Comparison of ENCODE assay signal across 17 cellular contexts in the genomic region with DNA sequence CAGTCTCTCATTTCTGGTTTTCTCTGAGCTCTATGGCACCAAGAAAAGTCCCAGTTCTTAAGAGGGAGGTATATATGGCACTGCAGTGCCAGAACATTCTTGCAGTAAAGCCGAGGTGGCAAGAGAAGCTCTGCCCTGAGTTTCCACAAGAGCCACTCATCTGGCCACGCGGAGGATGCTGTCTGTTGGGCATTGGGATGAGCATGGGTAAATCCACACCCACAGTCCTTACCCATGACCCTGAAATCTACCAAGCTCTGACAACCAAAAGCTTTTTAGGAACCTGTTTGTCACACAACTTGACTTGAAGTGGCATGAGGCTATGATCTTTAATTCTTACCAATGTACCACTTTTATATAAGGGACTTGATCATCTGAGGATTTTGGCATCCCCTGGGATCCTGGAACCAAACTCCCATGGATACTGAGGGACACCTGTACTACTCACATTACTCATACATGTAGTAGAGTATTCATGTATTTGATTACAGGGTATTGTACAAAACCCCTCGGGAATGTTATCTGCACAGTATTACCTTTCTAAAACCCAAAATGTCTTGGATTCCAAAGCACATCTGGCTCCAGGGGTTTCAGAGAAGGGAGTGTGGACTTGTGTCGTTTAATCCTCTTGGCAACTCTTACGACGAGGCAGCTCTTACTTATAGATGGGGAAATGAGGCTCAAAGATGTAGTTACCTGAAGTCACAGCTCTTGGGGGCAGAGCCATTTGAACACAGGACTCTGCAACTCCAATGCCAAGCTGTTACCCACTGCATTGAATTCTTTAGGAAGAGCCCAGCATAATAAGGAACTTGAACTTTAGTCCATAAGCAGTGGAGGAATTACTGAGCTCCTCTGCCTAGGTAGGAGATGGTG. TPM values are rescaled to one million over a fixed set of nuclear protein-coding genes. Genes with fewer than 3 reads are reported as not detected.
DNase-seq lines count a peak whose midpoint lies in the region; ATAC-seq, FAIRE-seq and TF ChIP-seq lines count a peak whose summit lies in the region.
"Had no signal": no experiment of that assay in that cellular context is flagged by ENCODE, and none has a peak within 500 bp of the region (broad histone marks: within the 10 kb centered on the region; RNA-seq: fewer than 3 reads in every experiment).

No MANE protein-coding gene starts in this region.

- 96% methylated on average over 7 of the region's 7 CpGs for WGBS in HepG2 (ENCODE audit: low lambda C conversion rate)
- whole genome bisulfite sequencing in right lobe of liver (ENCODE audit: insufficient coverage, low coverage, low lambda C conversion rate, missing lambda C conversion rate) = 87% methylated on average over 7 of the region's 7 CpGs

- H3K4me1 ChIP-seq in HepG2 (ENCODE audit: insufficient read depth, low read length) (peaks cover 12% of the 10 kb centered on the region), right lobe of liver (peaks cover 0 to 3% (median 0%) of the 10 kb centered on the region in 4 donors)
- H3K4me1 ChIP-seq: colonic mucosa had no signal

- H2AFZ ChIP-seq in HepG2 (ENCODE audit: low read length) = no peak overlapping the region

- DNase-seq in HepG2 (ENCODE audit: low spot score) = no peak
- DNase-seq in right lobe of liver = no peak
- DNase-seq in KBM-7 = peak; percentile 36
- DNase-seq in activated naive CD8-positive, alpha-beta T cell treated with anti-CD3 and anti-CD28 coated beads for 36 hours = no peak
- DNase-seq in stimulated activated effector memory CD8-positive, alpha-beta T cell treated with anti-CD3 and anti-CD28 coated beads, Interleukin-12 subunit alpha, Interleukin-12 subunit beta, amount 100 ng/mL, for 72 hours (ENCODE audit: low spot score in 2 of 2) = no peak
- no peak for DNase-seq in effector CD4-positive, alpha-beta T cell
- DNase-seq: activated B cell treated with CpG ODN at 0.5 μM for 24 hours, aorta, colonic mucosa, DMS79, esophagus squamous epithelium, hypothalamus, left lung, tibial artery had no signal

- no peak for FAIRE-seq in HepG2 (lab: Jason Lieb, UNC)

- TF ChIP-seq CTCF in HepG2 (CRISPR knock-in tag; IDR thresholded peaks at IDR 0.05) = no peak
- TF ChIP-seq CTCF in right lobe of liver (IDR thresholded peaks at IDR 0.05) = no peak

- peaks cover 25% of the 10 kb centered on the region for H3K4me1 Mint-ChIP-seq in activated naive CD8-positive, alpha-beta T cell treated with anti-CD3 and anti-CD28 coated beads for 36 hours
- peaks cover 27% of the 10 kb centered on the region for H3K4me1 Mint-ChIP-seq in stimulated activated effector memory CD8-positive, alpha-beta T cell treated with anti-CD3 and anti-CD28 coated beads, Interleukin-12 subunit alpha, Interleukin-12 subunit beta, amount 100 ng/mL, for 72 hours

- no peaks in the 10 kb centered on the region for H3K9me3 Mint-ChIP-seq in activated naive CD8-positive, alpha-beta T cell treated with anti-CD3 and anti-CD28 coated beads for 36 hours
- no peaks in the 10 kb centered on the region for H3K9me3 Mint-ChIP-seq in stimulated activated effector memory CD8-positive, alpha-beta T cell treated with anti-CD3 and anti-CD28 coated beads, Interleukin-12 subunit alpha, Interleukin-12 subunit beta, amount 100 ng/mL, for 72 hours
- H3K9me3 Mint-ChIP-seq: activated B cell treated with CpG ODN at 0.5 μM for 24 hours had no signal

- TF ChIP-seq EP300 in HepG2 (IDR thresholded peaks at IDR 0.05; ENCODE audit: low read depth in 2 of 2, low read length in 2 of 2) = no peak
- TF ChIP-seq EP300 in HepG2 (CRISPR knock-in tag; IDR thresholded peaks at IDR 0.05; ENCODE audit: borderline replicate concordance) = no peak

- H3K27me3 ChIP-seq in HepG2 (ENCODE audit: control insufficient read depth in 1 of 2, insufficient read depth in 2 of 2, low read length in 2 of 2) (no peaks in the 10 kb centered on the region), right lobe of liver (no peaks in the 10 kb centered on the region)
- H3K27me3 ChIP-seq: colonic mucosa, esophagus squamous epithelium, left lung, tibial artery had no signal

- H3K79me2 ChIP-seq in HepG2 (ENCODE audit: insufficient read depth, low read length) = peaks cover 3% of the 10 kb centered on the region

- ATAC-seq in HepG2 = no peak
- no peak for ATAC-seq in right lobe of liver
- no peak for ATAC-seq in stimulated activated effector memory CD8-positive, alpha-beta T cell treated with anti-CD3 and anti-CD28 coated beads, Interleukin-12 subunit alpha, Interleukin-12 subunit beta, amount 100 ng/mL, for 72 hours
- no peak for ATAC-seq in HG03175 (IDR thresholded peaks at IDR 0.05; ENCODE audit: unreplicated experiment)
- no peak for ATAC-seq in HG02610 (IDR thresholded peaks at IDR 0.05; ENCODE audit: unreplicated experiment)

- no TSS peak for BruUV-seq in HepG2 (replicated peaks; lab: Mats Ljungman, UMichigan)

- peaks cover 13% of the 10 kb centered on the region for H4K20me1 ChIP-seq in HepG2 (ENCODE audit: insufficient read depth, low read length)

- H3K4me2 ChIP-seq in HepG2 (ENCODE audit: low read depth, low read length) = no peak overlapping the region

- no peaks in the 10 kb centered on the region for H3K9me3 ChIP-seq in HepG2 (ENCODE audit: low read length)
- no peaks in the 10 kb centered on the region for H3K9me3 ChIP-seq in right lobe of liver
- H3K9me3 ChIP-seq: colonic mucosa, esophagus squamous epithelium, left lung, tibial artery had no signal

- CTCF ChIA-PET in HepG2 (lab: Yijun Ruan, JAX; ENCODE audit: low intra/inter-chr PET ratio, low total read pairs) = no interaction called here

- no peaks in the 10 kb centered on the region for H3K27me3 Mint-ChIP-seq in activated naive CD8-positive, alpha-beta T cell treated with anti-CD3 and anti-CD28 coated beads for 36 hours
- H3K27me3 Mint-ChIP-seq: activated B cell treated with CpG ODN at 0.5 μM for 24 hours, B cell had no signal

- H3K4me3 Mint-ChIP-seq in activated naive CD8-positive, alpha-beta T cell treated with anti-CD3 and anti-CD28 coated beads for 36 hours = peak overlapping the region; percentile 4
- H3K4me3 Mint-ChIP-seq in stimulated activated effector memory CD8-positive, alpha-beta T cell treated with anti-CD3 and anti-CD28 coated beads, Interleukin-12 subunit alpha, Interleukin-12 subunit beta, amount 100 ng/mL, for 72 hours = no peak overlapping the region
- H3K4me3 Mint-ChIP-seq: activated B cell treated with CpG ODN at 0.5 μM for 24 hours, B cell had no signal

- H3K36me3 ChIP-seq in HepG2 (replicated peaks in 1 of 2; ENCODE audit: control insufficient read depth in 1 of 2, insufficient read depth in 2 of 2, low read length in 2 of 2) (peaks cover 23 to 60% of the 10 kb centered on the region in 2 experiments), right lobe of liver (peaks cover 7 to 59% (median 25%) of the 10 kb centered on the region in 4 donors)

- peak overlapping the region; percentile 84 for H3K27ac Mint-ChIP-seq in activated naive CD8-positive, alpha-beta T cell treated with anti-CD3 and anti-CD28 coated beads for 36 hours
- peak overlapping the region; percentile 100 for H3K27ac Mint-ChIP-seq in stimulated activated effector memory CD8-positive, alpha-beta T cell treated with anti-CD3 and anti-CD28 coated beads, Interleukin-12 subunit alpha, Interleukin-12 subunit beta, amount 100 ng/mL, for 72 hours
- H3K27ac Mint-ChIP-seq: activated B cell treated with CpG ODN at 0.5 μM for 24 hours had no signal

- no peak overlapping the region for H3K4me3 ChIP-seq in HepG2 (replicated peaks in 1 of 3; ENCODE audit: insufficient read depth in 1 of 3, low read depth in 2 of 3, low read length in 3 of 3)
- no peak overlapping the region for H3K4me3 ChIP-seq in right lobe of liver
- H3K4me3 ChIP-seq: colonic mucosa, esophagus squamous epithelium, left lung, tibial artery had no signal

- TF ChIP-seq POLR2A in HepG2 (IDR thresholded peaks at IDR 0.05; ENCODE audit: insufficient read depth in 1 of 2, low read depth in 2 of 2, low read length in 2 of 2) (peak in 1 of 2 experiments; percentile 41; a peak in 1 of 4 replicates), right lobe of liver (IDR thresholded peaks at IDR 0.05) (no peak)

- H3K9ac ChIP-seq in HepG2 (ENCODE audit: insufficient read depth, low read depth, low read length) = no peak overlapping the region

- POLR2A ChIA-PET in HepG2 (lab: Yijun Ruan, JAX) = interaction anchor here (0.9 to 3.2 kb wide), 5 partner anchors 9 to 22 kb away, joined by 3 to 17 read pairs (median 6); a partner anchor contains a TSS

- intact Hi-C loops in HepG2 (cut with micrococcal nuclease; ENCODE audit: unreplicated experiment) = no loop called here
- intact Hi-C loops in right lobe of liver (cut with DNase I) = no loop called here

- no peak overlapping the region for H3K27ac ChIP-seq in HepG2 (ENCODE audit: extremely low read length, insufficient read depth, low read length)
- H3K27ac ChIP-seq in right lobe of liver = no peak overlapping the region
- H3K27ac ChIP-seq: colonic mucosa, esophagus squamous epithelium, left lung, tibial artery had no signal

- in situ Hi-C loops in HepG2 (cut with HindIII; ENCODE audit: extremely low pct_ligation_motif_present, low pct_unique_long_range_greater_than_20kb) = no loop called here
- in situ Hi-C loops in KBM-7 (cut with MboI; ENCODE audit: low pct_unique_long_range_greater_than_20kb, low sequenced_read_pairs) = no loop called here

- H3K36me3 Mint-ChIP-seq in activated naive CD8-positive, alpha-beta T cell treated with anti-CD3 and anti-CD28 coated beads for 36 hours = peaks cover 43% of the 10 kb centered on the region
- peaks cover 77% of the 10 kb centered on the region for H3K36me3 Mint-ChIP-seq in stimulated activated effector memory CD8-positive, alpha-beta T cell treated with anti-CD3 and anti-CD28 coated beads, Interleukin-12 subunit alpha, Interleukin-12 subunit beta, amount 100 ng/mL, for 72 hours

- no peak for TF ChIP-seq RAD21 in HepG2 (CRISPR knock-in tag; IDR thresholded peaks at IDR 0.05)

RNA-seq across cellular contexts. Expression of a gene that starts 8.8 kb away (rescaled TPM):
- total RNA-seq in HepG2 (2016; rRNA removed; fragmentation: Illumina TruSeq; extraction: Trizol) (1,781 and 2,179 TPM in 2 replicates), right lobe of liver (100 to 1,000 TPM; 322 to 555 (median 472) TPM)
- 3,269 and 3,354 TPM in 2 replicates for total RNA-seq in HepG2 (2016; cell fraction: cytosol; rRNA removed; fragmentation: Illumina TruSeq; extraction: Trizol; ENCODE audit: low read depth)
- total RNA-seq in HepG2 (2016; cell fraction: insoluble cytoplasmic fraction; rRNA removed; fragmentation: Illumina TruSeq; extraction: Trizol) = 1,702 and 2,262 TPM in 2 replicates
- total RNA-seq in HepG2 (2016; cell fraction: membrane; rRNA removed; fragmentation: Illumina TruSeq; extraction: Trizol) = 4,253 and 4,526 TPM in 2 replicates
- 560 and 609 TPM in 2 replicates for total RNA-seq in HepG2 (2016; cell fraction: nucleus; rRNA removed; fragmentation: Illumina TruSeq; extraction: Trizol)
- 2,268 and 2,401 TPM in 2 replicates for polyA plus RNA-seq in HepG2 (2011; rRNA removed)
- 1,778 and 1,795 TPM in 2 replicates for polyA plus RNA-seq in HepG2 (2011; cell fraction: cytosol; rRNA removed)
- 459 and 538 TPM in 2 replicates for polyA plus RNA-seq in HepG2 (2011; cell fraction: nucleus; rRNA removed)
- 2,727 and 3,505 TPM in 2 replicates for polyA plus RNA-seq in HepG2 (2012)
- polyA plus RNA-seq in HepG2 (2016; cell fraction: cytosol; fragmentation: Illumina TruSeq; extraction: Trizol; ENCODE audit: low read depth) = 4,453 and 4,819 TPM in 2 replicates
- 2,446 and 2,535 TPM in 2 replicates for polyA plus RNA-seq in HepG2 (2016; cell fraction: insoluble cytoplasmic fraction; fragmentation: Illumina TruSeq; extraction: Trizol; ENCODE audit: low read depth)
- polyA plus RNA-seq in HepG2 (2016; cell fraction: membrane; fragmentation: Illumina TruSeq; extraction: Trizol; ENCODE audit: low read depth) = 4,866 and 4,953 TPM in 2 replicates
- 1,119 and 1,145 TPM in 2 replicates for polyA plus RNA-seq in HepG2 (2016; cell fraction: nucleus; fragmentation: Illumina TruSeq; extraction: Trizol; ENCODE audit: insufficient read depth, low read depth)
- polyA minus RNA-seq in HepG2 (2011; rRNA and poly(A)+ RNA removed; ENCODE audit: low replicate concordance) = 371 and 1,174 TPM in 2 replicates
- polyA minus RNA-seq in HepG2 (2011; cell fraction: cytosol; rRNA and poly(A)+ RNA removed) = 694 and 812 TPM in 2 replicates
- 216 and 257 TPM in 2 replicates for polyA minus RNA-seq in HepG2 (2011; cell fraction: nucleus; rRNA and poly(A)+ RNA removed)
- 1,000 to 10,000 TPM; 2,700 to 2,702 TPM for total RNA-seq in activated naive CD8-positive, alpha-beta T cell treated with anti-CD3 and anti-CD28 coated beads for 36 hours

RNA-seq across cellular contexts. Expression of a gene that starts 36.1 kb away (rescaled TPM):
- total RNA-seq in HepG2 (2016; rRNA removed; fragmentation: Illumina TruSeq; extraction: Trizol) (not detected in 2 replicates), right lobe of liver (1 to 10 TPM in 2 of 6 experiments, under 1 TPM in 4; 0.61 to 4.4 (median 0.77) TPM)
- total RNA-seq in HepG2 (2016; cell fraction: cytosol; rRNA removed; fragmentation: Illumina TruSeq; extraction: Trizol; ENCODE audit: low read depth) = not detected in 2 replicates
- total RNA-seq in HepG2 (2016; cell fraction: insoluble cytoplasmic fraction; rRNA removed; fragmentation: Illumina TruSeq; extraction: Trizol) = not detected in 2 replicates
- not detected in 2 replicates for total RNA-seq in HepG2 (2016; cell fraction: membrane; rRNA removed; fragmentation: Illumina TruSeq; extraction: Trizol)
- total RNA-seq in HepG2 (2016; cell fraction: nucleus; rRNA removed; fragmentation: Illumina TruSeq; extraction: Trizol) = not detected in 2 replicates
- polyA plus RNA-seq in HepG2 (2011; rRNA removed) = 0.01 and 0.09 TPM in 2 replicates
- 0.03 TPM in 1 of 2 replicates, not detected in the other for polyA plus RNA-seq in HepG2 (2011; cell fraction: cytosol; rRNA removed)
- 0.05 and 0.12 TPM in 2 replicates for polyA plus RNA-seq in HepG2 (2011; cell fraction: nucleus; rRNA removed)
- 0.07 and 0.13 TPM in 2 replicates for polyA plus RNA-seq in HepG2 (2012)
- not detected in 2 replicates for polyA plus RNA-seq in HepG2 (2016; cell fraction: cytosol; fragmentation: Illumina TruSeq; extraction: Trizol; ENCODE audit: low read depth)
- not detected in 2 replicates for polyA plus RNA-seq in HepG2 (2016; cell fraction: insoluble cytoplasmic fraction; fragmentation: Illumina TruSeq; extraction: Trizol; ENCODE audit: low read depth)
- polyA plus RNA-seq in HepG2 (2016; cell fraction: membrane; fragmentation: Illumina TruSeq; extraction: Trizol; ENCODE audit: low read depth) = not detected in 2 replicates
- polyA plus RNA-seq in HepG2 (2016; cell fraction: nucleus; fragmentation: Illumina TruSeq; extraction: Trizol; ENCODE audit: insufficient read depth, low read depth) = not detected in 2 replicates
- polyA minus RNA-seq in HepG2 (2011; rRNA and poly(A)+ RNA removed; ENCODE audit: low replicate concordance) = 0.04 and 0.26 TPM in 2 replicates
- polyA minus RNA-seq in HepG2 (2011; cell fraction: cytosol; rRNA and poly(A)+ RNA removed) = not detected in 2 replicates
- polyA minus RNA-seq in HepG2 (2011; cell fraction: nucleus; rRNA and poly(A)+ RNA removed) = 0.12 TPM in 1 of 2 replicates, not detected in the other
- 1 to 10 TPM; 2.4 to 2.6 TPM for total RNA-seq in activated naive CD8-positive, alpha-beta T cell treated with anti-CD3 and anti-CD28 coated beads for 36 hours
